ENCODE assay signal across 28 cellular contexts in genomic region chr10:57982091-57982490, GRCh38.
"Had no signal": no experiment of that assay in that cellular context is flagged by ENCODE, and none has a peak within 500 bp of the region (broad histone marks: within the 10 kb centered on the region; RNA-seq: fewer than 3 reads in every experiment).

No MANE protein-coding gene starts in this region.

- H3K36me3 Mint-ChIP-seq: naive thymus-derived CD8-positive, alpha-beta T cell; neural progenitor cell; stimulated activated memory B cell treated with anti-CD40 and anti-IgM and Interleukin-4, amounts not matched to agents 10 μg/mL and 1 μg/mL and 100 μg/mL, for 72 hours; type B pancreatic cell had no signal

- H3K27ac Mint-ChIP-seq: naive thymus-derived CD8-positive, alpha-beta T cell; nephron; neural progenitor cell; progenitor cell of endocrine pancreas; stimulated activated memory B cell treated with anti-CD40 and anti-IgM and Interleukin-4, amounts not matched to agents 10 μg/mL and 1 μg/mL and 100 μg/mL, for 72 hours; stimulated activated naive CD8-positive, alpha-beta T cell treated with anti-CD3 and anti-CD28 coated beads, Interleukin-15, amount 100 ng/mL, for 72 hours; type B pancreatic cell had no signal

- H3K9me3 Mint-ChIP-seq: nephron; neural progenitor cell; stimulated activated memory B cell treated with anti-CD40 and anti-IgM and Interleukin-4, amounts not matched to agents 10 μg/mL and 1 μg/mL and 100 μg/mL, for 72 hours had no signal

- H3K4me3 Mint-ChIP-seq: naive thymus-derived CD8-positive, alpha-beta T cell; nephron; neural progenitor cell; stimulated activated memory B cell treated with anti-CD40 and anti-IgM and Interleukin-4, amounts not matched to agents 10 μg/mL and 1 μg/mL and 100 μg/mL, for 72 hours; stimulated activated naive CD8-positive, alpha-beta T cell treated with anti-CD3 and anti-CD28 coated beads, Interleukin-15, amount 100 ng/mL, for 72 hours; type B pancreatic cell had no signal

- H3K4me1 Mint-ChIP-seq: naive thymus-derived CD8-positive, alpha-beta T cell; nephron; neural progenitor cell; stimulated activated memory B cell treated with anti-CD40 and anti-IgM and Interleukin-4, amounts not matched to agents 10 μg/mL and 1 μg/mL and 100 μg/mL, for 72 hours; stimulated activated naive CD8-positive, alpha-beta T cell treated with anti-CD3 and anti-CD28 coated beads, Interleukin-15, amount 100 ng/mL, for 72 hours had no signal

- H3K27me3 Mint-ChIP-seq: progenitor cell of endocrine pancreas; stimulated activated memory B cell treated with anti-CD40 and anti-IgM and Interleukin-4, amounts not matched to agents 10 μg/mL and 1 μg/mL and 100 μg/mL, for 72 hours; stimulated activated naive CD8-positive, alpha-beta T cell treated with anti-CD3 and anti-CD28 coated beads, Interleukin-15, amount 100 ng/mL, for 72 hours; type B pancreatic cell had no signal

- ATAC-seq: naive thymus-derived CD8-positive, alpha-beta T cell; psoas muscle; right cardiac atrium; right lobe of liver; stimulated activated memory B cell treated with anti-CD40 and anti-IgM and Interleukin-4, amounts not matched to agents 10 μg/mL and 1 μg/mL and 100 μg/mL, for 72 hours; stimulated activated naive CD8-positive, alpha-beta T cell treated with anti-CD3 and anti-CD28 coated beads, Interleukin-15, amount 100 ng/mL, for 72 hours; stimulated activated naive CD8-positive, alpha-beta T cell treated with anti-CD3 and anti-CD28 coated beads, Interleukin-15, Interleukin-2, amounts not matched to agents 100 U/mL and 50 U/mL, for 24 hours; upper lobe of right lung had no signal

- DNase-seq: naive thymus-derived CD8-positive, alpha-beta T cell; occipital lobe; ovary; posterior cingulate gyrus; psoas muscle; right cardiac atrium; right lobe of liver; sigmoid colon; spleen; stimulated activated CD4-positive, alpha-beta T cell treated with anti-CD3 and anti-CD28 coated beads, Interleukin-12 subunit alpha, Interleukin-12 subunit beta, amount 100 ng/mL, for 4 hours; stimulated activated CD4-positive, alpha-beta T cell treated with anti-CD3 and anti-CD28 coated beads, Interleukin-1b, Interleukin-23, amount 100 ng/mL, for 48 hours; stimulated activated CD4-positive, alpha-beta T cell treated with anti-CD3 and anti-CD28 coated beads, Interleukin-4, amount 100 ng/mL, for 1 hour; stimulated activated CD4-positive, alpha-beta T cell treated with anti-CD3 and anti-CD28 coated beads, Interleukin-4, amount 100 ng/mL, for 4 hours; stimulated activated CD8-positive, alpha-beta memory T cell treated with anti-CD3 and anti-CD28 coated beads, Interleukin-4, amount 100 ng/mL, for 48 hours; stimulated activated naive CD4-positive, alpha-beta T cell; stimulated activated naive CD8-positive, alpha-beta T cell treated with anti-CD3 and anti-CD28 coated beads, Interleukin-15, amount 100 ng/mL, for 72 hours; stimulated activated naive CD8-positive, alpha-beta T cell treated with anti-CD3 and anti-CD28 coated beads, Interleukin-15, Interleukin-2, amounts not matched to agents 100 U/mL and 50 U/mL, for 24 hours; substantia nigra; testis; tibial artery; transverse colon; upper lobe of right lung; uterus had no signal
